In genomic region chr6:144585217-144585814, GRCh38 we compare ENCODE assay signal across 8 cellular contexts.
DNase-seq lines count a peak whose midpoint lies in the region; ATAC-seq, FAIRE-seq and TF ChIP-seq lines count a peak whose summit lies in the region.

No MANE protein-coding gene starts in this region.

- peak; percentile 61 for ATAC-seq in left colon
- ATAC-seq in HG03175 (IDR thresholded peaks at IDR 0.05; ENCODE audit: unreplicated experiment), result no peak
- no peak for ATAC-seq in HG03439 (IDR thresholded peaks at IDR 0.05; ENCODE audit: unreplicated experiment)

- DNase-seq in A673 (ENCODE audit: low spot score), result peak; percentile 79
- no peak for DNase-seq in GM12891 (ENCODE audit: insufficient read length, low spot score)
- DNase-seq in NCI-H345 (lab: John Stamatoyannopoulos, UW), result peak; percentile 45
- peak; percentile 64 for DNase-seq in astrocyte of the hippocampus (ENCODE audit: low read depth, low spot score)
- DNase-seq in left colon, result no peak
- DNase-seq in mesenteric fat pad (ENCODE audit: low spot score), result no peak

- H3K4me1 ChIP-seq in A673 (ENCODE audit: insufficient read depth, low read length, poor library complexity, severe bottlenecking), result peaks cover 44% of the 10 kb centered on the region

- intact Hi-C loops in A673 (cut with micrococcal nuclease; ENCODE audit: unreplicated experiment) (loop anchor here (1.0 to 10.0 kb wide), 5 partner anchors 346 to 1119 kb away; no protein-coding TSS in a partner anchor), left colon (cut with DNase I, micrococcal nuclease) (loop anchor here in 1 of 2 donors (10.0 kb wide), 3 partner anchors 349 to 629 kb away; no protein-coding TSS in a partner anchor)

- POLR2A ChIA-PET in A673 (lab: Charles Lee; ENCODE audit: low non-redundant PET), result no interaction called here

- no TSS peak for BruUV-seq in A673 (replicated peaks; lab: Mats Ljungman, UMichigan)

- H3K27me3 ChIP-seq in A673 (replicated peaks; ENCODE audit: insufficient read depth, low read depth, low read length, poor library complexity), result no peaks in the 10 kb centered on the region

- peak overlapping the region; percentile 60 for H3K27ac ChIP-seq in A673 (ENCODE audit: low read depth, low read length, poor library complexity, severe bottlenecking)

- CTCF ChIA-PET in A673 (lab: Charles Lee), result interaction anchor here (0.7 to 0.9 kb wide), 2 partner anchors 688 to 1048 kb away, joined by 3 read pairs; no protein-coding TSS in a partner anchor

- H3K4me3 ChIP-seq in A673 (ENCODE audit: low read depth, low read length, poor library complexity, severe bottlenecking), result peak overlapping the region; percentile 51

- no peak for TF ChIP-seq POLR2A in GM12891 (IDR thresholded peaks at IDR 0.05; ENCODE audit: low read depth, low read length)

- TF ChIP-seq CTCF in A673 (conservative IDR thresholded peaks at IDR 0.05; ENCODE audit: low read depth, low read length), result peak; percentile 85

- no peaks in the 10 kb centered on the region for H3K9me3 ChIP-seq in A673 (ENCODE audit: low read depth, low read length, poor library complexity, severe bottlenecking)

- H3K36me3 ChIP-seq in A673 (ENCODE audit: insufficient read depth, low read length, poor library complexity, severe bottlenecking), result no peaks in the 10 kb centered on the region

- FAIRE-seq in GM12891 (lab: Jason Lieb, UNC), result peak; percentile 62

TF ChIP-seq in GM12891, 5 proteins besides CTCF, POLR2A, EP300 and RAD21:
- TF ChIP-seq POU2F2 (IDR thresholded peaks at IDR 0.05; ENCODE audit: low read depth, low read length), result no peak
- no peak for TF ChIP-seq PAX5 (IDR thresholded peaks at IDR 0.05; ENCODE audit: insufficient read depth, low read length, severe bottlenecking)
- no peak for TF ChIP-seq SPI1 (IDR thresholded peaks at IDR 0.05; ENCODE audit: low read depth, low read length)
- no peak for TF ChIP-seq TAF1 (IDR thresholded peaks at IDR 0.05; ENCODE audit: low read depth, low read length)
- no peak for TF ChIP-seq POLR2AphosphoS5 (IDR thresholded peaks at IDR 0.05; ENCODE audit: low read depth, low read length)

Comparison
In these comparisons a context has a peak if more than half of its experiments do, and no peak if none do; other contexts are left out.
1. DNase-seq: peak in A673 (single experiment), NCI-H345 (single experiment) and astrocyte of the hippocampus (single experiment); none in GM12891 (single experiment), left colon (0 of 2) and mesenteric fat pad (single experiment).